Comparison of ENCODE assay signal across 19 cellular contexts in the genomic region with DNA sequence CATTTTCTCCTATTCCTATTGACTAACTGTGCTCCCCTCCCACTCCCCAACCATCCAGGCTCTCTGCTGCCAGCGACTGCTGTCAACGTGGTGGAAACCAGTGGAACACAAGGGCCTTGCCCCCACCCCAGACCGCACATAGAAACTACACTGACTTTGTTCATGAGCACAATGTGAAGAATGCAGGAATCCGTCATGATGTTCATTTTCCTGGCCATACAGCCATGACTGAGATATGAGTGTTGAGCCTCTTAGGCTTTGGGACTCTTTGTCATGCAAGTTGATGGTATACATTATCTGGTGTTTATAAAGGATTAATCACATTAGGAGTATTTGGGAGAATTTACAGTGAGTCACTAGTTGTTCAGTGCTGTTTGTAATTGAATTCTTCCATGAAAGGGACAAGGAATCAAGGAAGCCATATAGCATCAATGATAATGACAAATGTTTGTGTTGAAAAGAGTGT.
DNase-seq lines count a peak whose midpoint lies in the region; ATAC-seq and TF ChIP-seq lines count a peak whose summit lies in the region.
"Had no signal": no experiment of that assay in that cellular context is flagged by ENCODE, and none has a peak within 500 bp of the region (broad histone marks: within the 10 kb centered on the region; RNA-seq: fewer than 3 reads in every experiment).

No MANE protein-coding gene starts in this region.

- POLR2A ChIA-PET in SK-N-SH (lab: Yijun Ruan, JAX) = no interaction called here

- DNase-seq in DMS53 (lab: John Stamatoyannopoulos, UW) (peak; percentile 16), DMS53 treated with DMSO at 0.1 percent for 48 hours (lab: John Stamatoyannopoulos, UW; ENCODE audit: unreplicated experiment) (no peak), SK-N-SH (no peak), fibroblast of peridontal ligament (ENCODE audit: extremely low read depth) (peak; percentile 71), G401 (ENCODE audit: low spot score) (no peak), anterior cingulate cortex (lab: John Stamatoyannopoulos, UW) (no peak)
- no peak for DNase-seq in stimulated activated naive B cell treated with anti-CD40 and anti-IgM and Interleukin-4, amounts not matched to agents 10 μg/mL and 1 μg/mL and 100 μg/mL, for 72 hours
- DNase-seq: activated B cell treated with CpG ODN at 0.5 μM for 24 hours, activated T-cell treated with anti-CD3 and anti-CD28 coated beads for 4 hours, erythroblast, left cardiac atrium, NCI-H1092, NCI-H510A, SIG-M5, tibial artery had no signal

- 43% methylated on average over 4 of the region's 4 CpGs for WGBS in SK-N-SH (ENCODE audit: low lambda C conversion rate)

- H3K36me3 Mint-ChIP-seq in stimulated activated naive B cell treated with anti-CD40 and anti-IgM and Interleukin-4, amounts not matched to agents 10 μg/mL and 1 μg/mL and 100 μg/mL, for 72 hours = peaks cover 18 to 25% of the 10 kb centered on the region in 2 donors

- no peak for TF ChIP-seq RAD21 in SK-N-SH (IDR thresholded peaks at IDR 0.05; ENCODE audit: low read length)

- peak overlapping the region; percentile 16; the same call in 1 of the 2 replicates for H3K9ac ChIP-seq in SK-N-SH

- H3K4me3 Mint-ChIP-seq in stimulated activated naive B cell treated with anti-CD40 and anti-IgM and Interleukin-4, amounts not matched to agents 10 μg/mL and 1 μg/mL and 100 μg/mL, for 72 hours = no peak overlapping the region
- H3K4me3 Mint-ChIP-seq: activated B cell treated with CpG ODN at 0.5 μM for 24 hours; natural killer cell treated with Interleukin-12 subunit alpha and Interleukin-12 subunit beta and Interleukin-15 and Interleukin-18, amount 100 ng/mL, for 72 hours had no signal

- in situ Hi-C loops in G401 (cut with HindIII; ENCODE audit: low sequenced_read_pairs) = no loop called here

- H3K4me3 ChIP-seq in SK-N-SH (ENCODE audit: low read depth in 2 of 2, low read length in 1 of 2) = 0 out of 4 replicates have a peak overlapping the region, but pooled peaks of 1 of the 2 experiments have one; percentile 9
- H3K4me3 ChIP-seq: ascending aorta, tibial artery had no signal

- ATAC-seq in stimulated activated naive B cell treated with anti-CD40 and anti-IgM and Interleukin-4, amounts not matched to agents 10 μg/mL and 1 μg/mL and 100 μg/mL, for 72 hours (replicated peaks) = no peak
- no peak for ATAC-seq in HG02623 (IDR thresholded peaks at IDR 0.05; ENCODE audit: unreplicated experiment)
- ATAC-seq: left cardiac atrium; natural killer cell treated with Interleukin-12 subunit alpha and Interleukin-12 subunit beta and Interleukin-15 and Interleukin-18, amount 100 ng/mL, for 72 hours had no signal

- no peak overlapping the region for H2AFZ ChIP-seq in SK-N-SH (ENCODE audit: low read depth)

- no peaks in the 10 kb centered on the region for H3K9me2 ChIP-seq in SK-N-SH

- H3F3A ChIP-seq in SK-N-SH (replicated peaks; ENCODE audit: insufficient read depth) = peaks cover 41% of the 10 kb centered on the region

- peaks cover 5 to 12% of the 10 kb centered on the region in 2 donors for H3K4me1 Mint-ChIP-seq in stimulated activated naive B cell treated with anti-CD40 and anti-IgM and Interleukin-4, amounts not matched to agents 10 μg/mL and 1 μg/mL and 100 μg/mL, for 72 hours

- H3K36me3 ChIP-seq in SK-N-SH (replicated peaks in 1 of 2; ENCODE audit: control insufficient read depth in 1 of 2, insufficient read depth in 2 of 2, low read length in 1 of 2) = peaks cover 5 to 21% of the 10 kb centered on the region in 2 experiments

- no peaks in the 10 kb centered on the region for H3K27me3 Mint-ChIP-seq in stimulated activated naive B cell treated with anti-CD40 and anti-IgM and Interleukin-4, amounts not matched to agents 10 μg/mL and 1 μg/mL and 100 μg/mL, for 72 hours
- H3K27me3 Mint-ChIP-seq: activated B cell treated with CpG ODN at 0.5 μM for 24 hours had no signal

- no peaks in the 10 kb centered on the region; the same call in 1 of the 2 replicates for H3K9me3 ChIP-seq in SK-N-SH
- H3K9me3 ChIP-seq: ascending aorta, tibial artery had no signal

- no peak for TF ChIP-seq CTCF in SK-N-SH (IDR thresholded peaks at IDR 0.05)

- peak overlapping the region; percentile 26 for H3K27ac Mint-ChIP-seq in stimulated activated naive B cell treated with anti-CD40 and anti-IgM and Interleukin-4, amounts not matched to agents 10 μg/mL and 1 μg/mL and 100 μg/mL, for 72 hours
- H3K27ac Mint-ChIP-seq: activated B cell treated with CpG ODN at 0.5 μM for 24 hours; natural killer cell treated with Interleukin-12 subunit alpha and Interleukin-12 subunit beta and Interleukin-15 and Interleukin-18, amount 100 ng/mL, for 72 hours had no signal

- no peaks in the 10 kb centered on the region for H3K79me2 ChIP-seq in SK-N-SH (ENCODE audit: insufficient read depth)

- CTCF ChIA-PET in SK-N-SH (lab: Yijun Ruan, JAX) = no interaction called here

- peak overlapping the region; percentile 53 for H3K27ac ChIP-seq in SK-N-SH (ENCODE audit: low read depth in 2 of 2, low read length in 1 of 2)
- H3K27ac ChIP-seq: 22Rv1, ascending aorta, tibial artery had no signal

- H4K20me1 ChIP-seq in SK-N-SH (ENCODE audit: insufficient read depth) = peaks cover 4% of the 10 kb centered on the region; the same call in 1 of the 2 replicates

- no peak overlapping the region for H3K4me2 ChIP-seq in SK-N-SH

- peaks cover under 1 to 2% of the 10 kb centered on the region in 2 donors for H3K9me3 Mint-ChIP-seq in stimulated activated naive B cell treated with anti-CD40 and anti-IgM and Interleukin-4, amounts not matched to agents 10 μg/mL and 1 μg/mL and 100 μg/mL, for 72 hours

- TF ChIP-seq EP300 in SK-N-SH (IDR thresholded peaks at IDR 0.05; ENCODE audit: borderline replicate concordance in 1 of 2, low read depth in 1 of 2, low read length in 1 of 2) = no peak

- peaks cover 25 to 30% of the 10 kb centered on the region in 2 experiments for H3K4me1 ChIP-seq in SK-N-SH (ENCODE audit: control insufficient read depth in 1 of 2, insufficient read depth in 2 of 2, low read depth in 1 of 2, low read length in 1 of 2)

- H3K27me3 ChIP-seq in SK-N-SH (ENCODE audit: insufficient read depth) = no peaks in the 10 kb centered on the region
- H3K27me3 ChIP-seq: ascending aorta, tibial artery had no signal

TF ChIP-seq in SK-N-SH, 30 proteins besides CTCF, POLR2A, EP300 and RAD21 (continues in another document):
- TF ChIP-seq RFX5 (IDR thresholded peaks at IDR 0.05; ENCODE audit: low read length) (no peak), TCF12 (IDR thresholded peaks at IDR 0.05) (peak; percentile 46), RCOR1 (IDR thresholded peaks at IDR 0.05; ENCODE audit: low read length) (no peak), FOXJ3 (CRISPR knock-in tag; IDR thresholded peaks at IDR 0.05) (no peak), TAF1 (IDR thresholded peaks at IDR 0.05; ENCODE audit: borderline replicate concordance, low read depth, low read length) (no peak), GATA2 (CRISPR knock-in tag; IDR thresholded peaks at IDR 0.05) (no peak), RXRA (IDR thresholded peaks at IDR 0.05; ENCODE audit: borderline replicate concordance, low read depth) (no peak), JUND (IDR thresholded peaks at IDR 0.05) (0 out of 2 replicates have a peak, but pooled peaks have one; percentile 28), YY1 (IDR thresholded peaks at IDR 0.05; ENCODE audit: low read depth) (no peak), NRF1 (IDR thresholded peaks at IDR 0.05; ENCODE audit: low read depth, low read length) (no peak), FOXM1 (IDR thresholded peaks at IDR 0.05; ENCODE audit: low read depth) (no peak), MEF2A (IDR thresholded peaks at IDR 0.05; ENCODE audit: borderline replicate concordance, low read depth) (no peak), SMC3 (IDR thresholded peaks at IDR 0.05; ENCODE audit: low read depth, low read length) (no peak), TEAD4 (IDR thresholded peaks at IDR 0.05; ENCODE audit: borderline replicate concordance, insufficient read depth) (no peak; the same call in 1 of the 2 replicates), CHD2 (IDR thresholded peaks at IDR 0.05; ENCODE audit: low read length, partially characterized antibody) (no peak), FOSL2 (IDR thresholded peaks at IDR 0.05; ENCODE audit: borderline replicate concordance, low read depth) (peak; percentile 52; the same call in 1 of the 2 replicates)
- TF ChIP-seq, protein P1, sequence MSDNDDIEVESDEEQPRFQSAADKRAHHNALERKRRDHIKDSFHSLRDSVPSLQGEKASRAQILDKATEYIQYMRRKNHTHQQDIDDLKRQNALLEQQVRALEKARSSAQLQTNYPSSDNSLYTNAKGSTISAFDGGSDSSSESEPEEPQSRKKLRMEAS (IDR thresholded peaks at IDR 0.05; ENCODE audit: low read depth) = no peak
- TF ChIP-seq, protein P2, sequence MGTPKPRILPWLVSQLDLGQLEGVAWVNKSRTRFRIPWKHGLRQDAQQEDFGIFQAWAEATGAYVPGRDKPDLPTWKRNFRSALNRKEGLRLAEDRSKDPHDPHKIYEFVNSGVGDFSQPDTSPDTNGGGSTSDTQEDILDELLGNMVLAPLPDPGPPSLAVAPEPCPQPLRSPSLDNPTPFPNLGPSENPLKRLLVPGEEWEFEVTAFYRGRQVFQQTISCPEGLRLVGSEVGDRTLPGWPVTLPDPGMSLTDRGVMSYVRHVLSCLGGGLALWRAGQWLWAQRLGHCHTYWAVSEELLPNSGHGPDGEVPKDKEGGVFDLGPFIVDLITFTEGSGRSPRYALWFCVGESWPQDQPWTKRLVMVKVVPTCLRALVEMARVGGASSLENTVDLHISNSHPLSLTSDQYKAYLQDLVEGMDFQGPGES (IDR thresholded peaks at IDR 0.05; ENCODE audit: low read depth, low read length) = no peak
- TF ChIP-seq, protein P3, sequence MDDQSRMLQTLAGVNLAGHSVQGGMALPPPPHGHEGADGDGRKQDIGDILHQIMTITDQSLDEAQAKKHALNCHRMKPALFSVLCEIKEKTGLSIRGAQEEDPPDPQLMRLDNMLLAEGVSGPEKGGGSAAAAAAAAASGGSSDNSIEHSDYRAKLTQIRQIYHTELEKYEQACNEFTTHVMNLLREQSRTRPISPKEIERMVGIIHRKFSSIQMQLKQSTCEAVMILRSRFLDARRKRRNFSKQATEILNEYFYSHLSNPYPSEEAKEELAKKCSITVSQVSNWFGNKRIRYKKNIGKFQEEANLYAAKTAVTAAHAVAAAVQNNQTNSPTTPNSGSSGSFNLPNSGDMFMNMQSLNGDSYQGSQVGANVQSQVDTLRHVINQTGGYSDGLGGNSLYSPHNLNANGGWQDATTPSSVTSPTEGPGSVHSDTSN (IDR thresholded peaks at IDR 0.05) = peak; percentile 45; the same call in 1 of the 2 replicates
- TF ChIP-seq, protein P4, sequence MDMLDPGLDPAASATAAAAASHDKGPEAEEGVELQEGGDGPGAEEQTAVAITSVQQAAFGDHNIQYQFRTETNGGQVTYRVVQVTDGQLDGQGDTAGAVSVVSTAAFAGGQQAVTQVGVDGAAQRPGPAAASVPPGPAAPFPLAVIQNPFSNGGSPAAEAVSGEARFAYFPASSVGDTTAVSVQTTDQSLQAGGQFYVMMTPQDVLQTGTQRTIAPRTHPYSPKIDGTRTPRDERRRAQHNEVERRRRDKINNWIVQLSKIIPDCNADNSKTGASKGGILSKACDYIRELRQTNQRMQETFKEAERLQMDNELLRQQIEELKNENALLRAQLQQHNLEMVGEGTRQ (IDR thresholded peaks at IDR 0.05; ENCODE audit: borderline replicate concordance, low read depth, low read length) = no peak

Comparison
In these comparisons a context has a peak if more than half of its experiments do, and no peak if none do; other contexts are left out.
1. DNase-seq: peak in DMS53 (single experiment) and fibroblast of peridontal ligament (single experiment); none in DMS53 treated with DMSO at 0.1 percent for 48 hours (single experiment), SK-N-SH (single experiment), stimulated activated naive B cell treated with anti-CD40 and anti-IgM and Interleukin-4, amounts not matched to agents 10 μg/mL and 1 μg/mL and 100 μg/mL, for 72 hours (single experiment), G401 (single experiment) and anterior cingulate cortex (0 of 58).